In genomic region chr17:385836-386144, GRCh38 we compare ENCODE assay signal across 1 cellular context.
A peak's percentile ranks its signal among the peaks of the same experiment; 100 is the strongest.
TF ChIP-seq lines count a peak whose summit lies in the region.

No MANE protein-coding gene starts in this region.

TF ChIP-seq in HepG2, 621 proteins besides CTCF, POLR2A, EP300 and RAD21:
- TF ChIP-seq FOXC1 (CRISPR knock-in tag; IDR thresholded peaks at IDR 0.05; ENCODE audit: borderline replicate concordance), result 0 out of 2 replicates have a peak, but pooled peaks have one; percentile 7
- TF ChIP-seq CCDC6 (CRISPR knock-in tag; IDR thresholded peaks at IDR 0.05), result 0 out of 2 replicates have a peak, but pooled peaks have one; percentile 12
- TF ChIP-seq PTBP1 (IDR thresholded peaks at IDR 0.05; ENCODE audit: low read depth, low read length, poor library complexity, severe bottlenecking), result no peak
- TF ChIP-seq ZNF740 (CRISPR knock-in tag; IDR thresholded peaks at IDR 0.05), result 0 out of 2 replicates have a peak, but pooled peaks have one; percentile 16
- peak; percentile 35; the same call in 1 of the 2 replicates for TF ChIP-seq KLF12 (CRISPR knock-in tag; IDR thresholded peaks at IDR 0.05; ENCODE audit: borderline replicate concordance)
